In genomic region chr19:6952956-6953355, GRCh38 we compare ENCODE assay signal across 15 cellular contexts.
"Had no signal": no experiment of that assay in that cellular context is flagged by ENCODE, and none has a peak within 500 bp of the region (broad histone marks: within the 10 kb centered on the region; RNA-seq: fewer than 3 reads in every experiment).

No MANE protein-coding gene starts in this region.

- H3K36me3 ChIP-seq: esophagus squamous epithelium, gastroesophageal sphincter, sigmoid colon, thyroid gland had no signal

- H3K27ac ChIP-seq: epithelial cell of prostate, esophagus squamous epithelium, gastroesophageal sphincter, sigmoid colon, skin epidermis, thyroid gland had no signal

- H3K9me3 ChIP-seq: esophagus squamous epithelium, gastroesophageal sphincter, mucosa of descending colon, sigmoid colon, thyroid gland had no signal

- DNase-seq: effector memory CD4-positive, alpha-beta T cell; esophagus squamous epithelium; foreskin fibroblast; glutamatergic neuron; islet precursor cell; mucosa of descending colon; posterior cingulate gyrus; sigmoid colon; stimulated activated naive CD4-positive, alpha-beta T cell; thyroid gland had no signal

- H3K4me3 ChIP-seq: esophagus squamous epithelium, gastroesophageal sphincter, mucosa of descending colon, sigmoid colon, skin epidermis, thyroid gland had no signal

- FAIRE-seq: urothelium cell line had no signal

- H3K27me3 ChIP-seq: esophagus squamous epithelium, sigmoid colon, thyroid gland had no signal

- H3K4me1 ChIP-seq: esophagus squamous epithelium, gastroesophageal sphincter, sigmoid colon, thyroid gland had no signal

- ATAC-seq: gastroesophageal sphincter, left lobe of liver, mucosa of descending colon had no signal
